In genomic region chr6:38985839-38986238, GRCh38 we compare ENCODE assay signal across 1 cellular context.
TF ChIP-seq lines count a peak whose summit lies in the region.

No MANE protein-coding gene starts in this region.

TF ChIP-seq in IMR-90, 13 proteins besides CTCF, POLR2A, EP300 and RAD21:
- TF ChIP-seq CEBPB (IDR thresholded peaks at IDR 0.05; ENCODE audit: low read depth, low read length) (no peak), RCOR1 (IDR thresholded peaks at IDR 0.05; ENCODE audit: insufficient replicate concordance, low read length) (no peak), RFX5 (IDR thresholded peaks at IDR 0.05; ENCODE audit: low read depth, low read length) (no peak), MAFK (IDR thresholded peaks at IDR 0.05; ENCODE audit: low read depth, low read length) (no peak), NFE2L2 (IDR thresholded peaks at IDR 0.05; ENCODE audit: low read depth, low read length) (no peak), MAZ (IDR thresholded peaks at IDR 0.05; ENCODE audit: borderline replicate concordance, low read depth, low read length) (no peak), FOS (IDR thresholded peaks at IDR 0.05; ENCODE audit: low read depth, low read length) (no peak), BHLHE40 (IDR thresholded peaks at IDR 0.05; ENCODE audit: low read depth, low read length) (no peak), MXI1 (IDR thresholded peaks at IDR 0.05; ENCODE audit: borderline replicate concordance, low read depth, low read length) (no peak), USF2 (IDR thresholded peaks at IDR 0.05; ENCODE audit: low read depth, low read length) (no peak), CHD1 (IDR thresholded peaks at IDR 0.05; ENCODE audit: low read depth, low read length) (no peak), SMC3 (IDR thresholded peaks at IDR 0.05; ENCODE audit: low read depth, low read length) (no peak)
